ENCODE assay signal across 8 cellular contexts in the genomic region with DNA sequence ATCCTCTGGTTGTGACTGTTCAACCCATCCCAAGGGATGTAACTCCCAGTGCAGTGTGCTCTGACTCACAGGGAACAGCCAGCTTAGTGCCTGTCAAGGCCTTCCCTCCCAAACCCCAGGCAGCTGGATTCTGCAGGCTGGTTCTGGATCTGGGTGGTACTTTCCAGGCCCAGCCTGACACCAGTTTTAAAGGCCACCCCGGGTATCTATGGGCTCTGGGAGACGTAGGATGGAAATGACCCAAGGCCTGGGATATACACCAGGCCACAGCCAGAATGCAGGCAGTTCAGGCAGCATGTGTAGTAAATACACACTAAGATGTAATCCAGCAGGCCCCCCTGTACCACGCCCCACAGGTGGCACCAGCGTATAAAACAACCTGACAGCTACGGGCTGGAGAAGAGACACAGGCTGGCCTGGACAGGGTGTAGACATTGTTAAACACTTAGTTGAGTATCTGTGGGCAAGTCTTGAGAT.
DNase-seq lines count a peak whose midpoint lies in the region; ATAC-seq, FAIRE-seq and TF ChIP-seq lines count a peak whose summit lies in the region.

No MANE protein-coding gene starts in this region.

- H3K79me2 ChIP-seq in OCI-LY7 (ENCODE audit: insufficient read depth, low read depth, low read length) (no peaks in the 10 kb centered on the region), K562 (ENCODE audit: control insufficient read depth, insufficient read depth, low read length) (no peaks in the 10 kb centered on the region)

- TF ChIP-seq CTCF in OCI-LY7 (conservative IDR thresholded peaks at IDR 0.05; ENCODE audit: low read length) (peak; percentile 60), K562 (IDR thresholded peaks at IDR 0.05 in 2 of 3, conservative IDR thresholded peaks at IDR 0.05 in 1 of 3; ENCODE audit: insufficient read depth in 2 of 3, low read depth in 1 of 3, low read length in 3 of 3) (no peak), A673 (conservative IDR thresholded peaks at IDR 0.05; ENCODE audit: low read depth, low read length) (no peak)

- H3K4me2 ChIP-seq in OCI-LY7 (ENCODE audit: low read length) (peak overlapping the region; percentile 90), K562 (ENCODE audit: insufficient read depth, low read length) (no peak overlapping the region)

- H3K27ac ChIP-seq in OCI-LY7 (ENCODE audit: low read depth, low read length, poor library complexity, severe bottlenecking) = peak overlapping the region; percentile 98
- H3K27ac ChIP-seq in K562 (ENCODE audit: extremely low read depth, low read depth, low read length) = no peak overlapping the region
- H3K27ac ChIP-seq in A673 (ENCODE audit: low read depth, low read length, poor library complexity, severe bottlenecking) = no peak overlapping the region

- H2AFZ ChIP-seq in OCI-LY7 (ENCODE audit: low read length) = peak overlapping the region; percentile 90
- no peak overlapping the region for H2AFZ ChIP-seq in K562 (ENCODE audit: low read depth, low read length)

- H3K9me2 ChIP-seq in OCI-LY7 (ENCODE audit: insufficient read depth, low read length) = no peaks in the 10 kb centered on the region

- H3K9me1 ChIP-seq in K562 (ENCODE audit: control insufficient read depth, insufficient read depth, low read length) = no peaks in the 10 kb centered on the region

- CTCF ChIA-PET in OCI-LY7 (lab: Charles Lee; ENCODE audit: unreplicated experiment) (interaction anchor here (1.0 to 1.9 kb wide), 4 partner anchors 8 to 39 kb away, joined by 3 to 7 read pairs (median 4); no protein-coding TSS in a partner anchor), K562 (lab: Yijun Ruan, JAX; ENCODE audit: low intra/inter-chr PET ratio) (no interaction called here), A673 (lab: Charles Lee) (no interaction called here)

- FAIRE-seq in K562 (lab: Jason Lieb, UNC) = no peak

- peak; percentile 38 for ATAC-seq in GM18868 (IDR thresholded peaks at IDR 0.05; ENCODE audit: unreplicated experiment)
- ATAC-seq in HG02759 (IDR thresholded peaks at IDR 0.05; ENCODE audit: unreplicated experiment) = peak; percentile 47
- ATAC-seq in K562 = peak; percentile 21; the same call in 2 of the 3 replicates

- H3K9me3 ChIP-seq in OCI-LY7 (ENCODE audit: low read length) (no peaks in the 10 kb centered on the region), K562 (replicated peaks; ENCODE audit: control insufficient read depth, insufficient read depth, low read depth, low read length) (no peaks in the 10 kb centered on the region), A673 (ENCODE audit: low read depth, low read length, poor library complexity, severe bottlenecking) (no peaks in the 10 kb centered on the region)

- peak overlapping the region; percentile 63 for H3K4me3 ChIP-seq in OCI-LY7 (ENCODE audit: low read depth, low read length, poor library complexity, severe bottlenecking)
- H3K4me3 ChIP-seq in K562 = no peak overlapping the region
- no peak overlapping the region for H3K4me3 ChIP-seq in A673 (ENCODE audit: low read depth, low read length, poor library complexity, severe bottlenecking)

- POLR2A ChIA-PET in OCI-LY7 (lab: Charles Lee) (interaction anchor here (0.5 to 2.4 kb wide), 13 partner anchors 10 to 406 kb away, joined by 3 to 15 read pairs (median 5); partner anchors contain the start of genes NOA1 and POLR2B), K562 (lab: Yijun Ruan, JAX) (no interaction called here), A673 (lab: Charles Lee; ENCODE audit: low non-redundant PET) (no interaction called here)

- 5% methylated on average over 5 of the region's 5 CpGs for WGBS in K562 (ENCODE audit: insufficient coverage, low coverage, missing lambda C conversion rate)

- intact Hi-C loops in OCI-LY7 (cut with micrococcal nuclease; ENCODE audit: unreplicated experiment) = loop anchor here (1.0 to 5.0 kb wide), 3 partner anchors 43 to 89 kb away; no protein-coding TSS in a partner anchor
- intact Hi-C loops in K562 (cut with micrococcal nuclease) = no loop called here
- intact Hi-C loops in A673 (cut with micrococcal nuclease; ENCODE audit: unreplicated experiment) = no loop called here

- H3K4me1 ChIP-seq in OCI-LY7 (ENCODE audit: insufficient read depth, low read length, poor library complexity, severe bottlenecking) (peaks cover 61% of the 10 kb centered on the region), K562 (replicated peaks in 1 of 2; ENCODE audit: control insufficient read depth in 2 of 2, insufficient read depth in 2 of 2, low read length in 2 of 2) (no peaks in the 10 kb centered on the region), A673 (ENCODE audit: insufficient read depth, low read length, poor library complexity, severe bottlenecking) (no peaks in the 10 kb centered on the region)

- H4K20me1 ChIP-seq in OCI-LY7 (ENCODE audit: insufficient read depth, low read length) = no peaks in the 10 kb centered on the region
- no peaks in the 10 kb centered on the region for H4K20me1 ChIP-seq in K562 (replicated peaks; ENCODE audit: control insufficient read depth, insufficient read depth, low read length)

- H3K27me3 ChIP-seq in K562 (ENCODE audit: control insufficient read depth in 2 of 2, insufficient read depth in 2 of 2, low read length in 2 of 2) (peaks cover 22 to 49% of the 10 kb centered on the region in 2 experiments), A673 (replicated peaks; ENCODE audit: insufficient read depth, low read depth, low read length, poor library complexity) (no peaks in the 10 kb centered on the region)

- TF ChIP-seq RAD21 in K562 (CRISPR knock-in tag; conservative IDR thresholded peaks at IDR 0.05 in 1 of 2, IDR thresholded peaks at IDR 0.05 in 1 of 2) = no peak

- peak; percentile 84 for DNase-seq in OCI-LY7 (ENCODE audit: low spot score)
- DNase-seq in K562 (ENCODE audit: extremely low read depth in 1 of 4, low spot score in 3 of 4) = no peak
- DNase-seq in myocyte (ENCODE audit: low read depth) = peak; percentile 85
- no peak for DNase-seq in NCI-H146 treated with DMSO at 0.1 percent for 48 hours (lab: John Stamatoyannopoulos, UW; ENCODE audit: unreplicated experiment)
- no peak for DNase-seq in NCI-H1417 treated with DMSO at 0.1 percent for 48 hours (lab: John Stamatoyannopoulos, UW)
- DNase-seq in A673 (ENCODE audit: low spot score) = no peak

- in situ Hi-C loops in K562 (cut with MboI) = no loop called here

- no peak for TF ChIP-seq EP300 in K562 (IDR thresholded peaks at IDR 0.05; ENCODE audit: low read length)

- H3K9ac ChIP-seq in K562 (ENCODE audit: insufficient read depth in 1 of 2, low read depth in 2 of 2, low read length in 2 of 2) = no peak overlapping the region

- H3K36me3 ChIP-seq in OCI-LY7 (ENCODE audit: insufficient read depth, low read length) (no peaks in the 10 kb centered on the region), K562 (ENCODE audit: control insufficient read depth, insufficient read depth, low read length) (no peaks in the 10 kb centered on the region), A673 (ENCODE audit: insufficient read depth, low read length, poor library complexity, severe bottlenecking) (no peaks in the 10 kb centered on the region)

- BruUV-seq in OCI-LY7 (replicated peaks; lab: Mats Ljungman, UMichigan) (TSS peak; percentile 71), K562 (replicated peaks; lab: Mats Ljungman, UMichigan) (no TSS peak), A673 (replicated peaks; lab: Mats Ljungman, UMichigan) (no TSS peak)

- TF ChIP-seq POLR2A in K562 (conservative IDR thresholded peaks at IDR 0.05) = no peak

TF ChIP-seq in K562, 482 proteins besides CTCF, POLR2A, EP300 and RAD21 (continues in another document):
- TF ChIP-seq, protein P1, sequence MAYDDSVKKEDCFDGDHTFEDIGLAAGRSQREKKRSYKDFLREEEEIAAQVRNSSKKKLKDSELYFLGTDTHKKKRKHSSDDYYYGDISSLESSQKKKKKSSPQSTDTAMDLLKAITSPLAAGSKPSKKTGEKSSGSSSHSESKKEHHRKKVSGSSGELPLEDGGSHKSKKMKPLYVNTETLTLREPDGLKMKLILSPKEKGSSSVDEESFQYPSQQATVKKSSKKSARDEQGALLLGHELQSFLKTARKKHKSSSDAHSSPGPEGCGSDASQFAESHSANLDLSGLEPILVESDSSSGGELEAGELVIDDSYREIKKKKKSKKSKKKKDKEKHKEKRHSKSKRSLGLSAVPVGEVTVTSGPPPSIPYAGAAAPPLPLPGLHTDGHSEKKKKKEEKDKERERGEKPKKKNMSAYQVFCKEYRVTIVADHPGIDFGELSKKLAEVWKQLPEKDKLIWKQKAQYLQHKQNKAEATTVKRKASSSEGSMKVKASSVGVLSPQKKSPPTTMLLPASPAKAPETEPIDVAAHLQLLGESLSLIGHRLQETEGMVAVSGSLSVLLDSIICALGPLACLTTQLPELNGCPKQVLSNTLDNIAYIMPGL (CRISPR knock-in tag; IDR thresholded peaks at IDR 0.05) = no peak
- TF ChIP-seq NFATC3 (IDR thresholded peaks at IDR 0.05) (no peak), HSF4 (CRISPR knock-in tag; IDR thresholded peaks at IDR 0.05; ENCODE audit: borderline replicate concordance) (no peak), SRSF3 (IDR thresholded peaks at IDR 0.05; ENCODE audit: insufficient read depth, low read length) (no peak), NELFE (IDR thresholded peaks at IDR 0.05; ENCODE audit: insufficient read depth, insufficient read length) (no peak), RFX7 (CRISPR knock-in tag; IDR thresholded peaks at IDR 0.05) (no peak), DNMT1 (IDR thresholded peaks at IDR 0.05) (no peak), MYNN (IDR thresholded peaks at IDR 0.05) (no peak), MYNN (CRISPR knock-in tag; IDR thresholded peaks at IDR 0.05) (no peak), MEF2D (tag; conservative IDR thresholded peaks at IDR 0.05; ENCODE audit: low read depth) (no peak), HDAC8 (tag; IDR thresholded peaks at IDR 0.05) (no peak)
- TF ChIP-seq, protein P2, sequence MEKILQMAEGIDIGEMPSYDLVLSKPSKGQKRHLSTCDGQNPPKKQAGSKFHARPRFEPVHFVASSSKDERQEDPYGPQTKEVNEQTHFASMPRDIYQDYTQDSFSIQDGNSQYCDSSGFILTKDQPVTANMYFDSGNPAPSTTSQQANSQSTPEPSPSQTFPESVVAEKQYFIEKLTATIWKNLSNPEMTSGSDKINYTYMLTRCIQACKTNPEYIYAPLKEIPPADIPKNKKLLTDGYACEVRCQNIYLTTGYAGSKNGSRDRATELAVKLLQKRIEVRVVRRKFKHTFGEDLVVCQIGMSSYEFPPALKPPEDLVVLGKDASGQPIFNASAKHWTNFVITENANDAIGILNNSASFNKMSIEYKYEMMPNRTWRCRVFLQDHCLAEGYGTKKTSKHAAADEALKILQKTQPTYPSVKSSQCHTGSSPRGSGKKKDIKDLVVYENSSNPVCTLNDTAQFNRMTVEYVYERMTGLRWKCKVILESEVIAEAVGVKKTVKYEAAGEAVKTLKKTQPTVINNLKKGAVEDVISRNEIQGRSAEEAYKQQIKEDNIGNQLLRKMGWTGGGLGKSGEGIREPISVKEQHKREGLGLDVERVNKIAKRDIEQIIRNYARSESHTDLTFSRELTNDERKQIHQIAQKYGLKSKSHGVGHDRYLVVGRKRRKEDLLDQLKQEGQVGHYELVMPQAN (IDR thresholded peaks at IDR 0.05; ENCODE audit: borderline replicate concordance) = no peak

Comparison
In these comparisons a context has a peak if more than half of its experiments do, and no peak if none do; other contexts are left out.
1. DNase-seq: peak in OCI-LY7 (single experiment) and myocyte (single experiment); none in K562 (0 of 4), NCI-H146 treated with DMSO at 0.1 percent for 48 hours (single experiment), NCI-H1417 treated with DMSO at 0.1 percent for 48 hours (single experiment) and A673 (single experiment).
2. Peak in every context shown above with its lines, with median percentiles within 50 percentile points of each other: ATAC-seq.